Comparison of ENCODE assay signal across 8 cellular contexts in genomic region chr3:196288141-196288460, GRCh38. TPM values are rescaled to one million over a fixed set of nuclear protein-coding genes. Genes with fewer than 3 reads are reported as not detected.
A peak's percentile ranks its signal among the peaks of the same experiment; 100 is the strongest.
DNase-seq lines count a peak whose midpoint lies in the region; ATAC-seq and TF ChIP-seq lines count a peak whose summit lies in the region.

No MANE protein-coding gene starts in this region.

- peak overlapping the region; percentile 98 for H3K4me3 Mint-ChIP-seq in chondrocyte (ENCODE audit: unreplicated experiment)

- H3K4me3 ChIP-seq in SK-N-SH (ENCODE audit: low read depth in 2 of 2, low read length in 1 of 2): peak overlapping the region; percentile 74 to 87
- H3K4me3 ChIP-seq in mucosa of descending colon: peak overlapping the region; percentile 76

- H3K4me2 ChIP-seq in SK-N-SH: peak overlapping the region; percentile 88

- ATAC-seq in SK-N-SH treated with all-trans-retinoic acid at 6 μM for 48 hours (no peak), mucosa of descending colon (no peak), GM18909 (IDR thresholded peaks at IDR 0.05; ENCODE audit: poor library complexity, unreplicated experiment) (no peak), GM21367 (IDR thresholded peaks at IDR 0.05; ENCODE audit: unreplicated experiment) (no peak)

- H3K4me1 ChIP-seq in SK-N-SH (ENCODE audit: control insufficient read depth in 1 of 2, insufficient read depth in 2 of 2, low read depth in 1 of 2, low read length in 1 of 2) (peaks cover 0 to 4% of the 10 kb centered on the region in 2 experiments; a peak in 1 of 4 replicates), mucosa of descending colon (ENCODE audit: low read depth) (peaks cover 24% of the 10 kb centered on the region)

- no peaks in the 10 kb centered on the region; the same call in 1 of the 2 replicates for H4K20me1 ChIP-seq in SK-N-SH (ENCODE audit: insufficient read depth)

- TF ChIP-seq RAD21 in SK-N-SH (IDR thresholded peaks at IDR 0.05; ENCODE audit: low read length): no peak

- peak overlapping the region; percentile 85 for H3K27ac Mint-ChIP-seq in chondrocyte (ENCODE audit: unreplicated experiment)

- H3K4me1 Mint-ChIP-seq in chondrocyte (ENCODE audit: low read depth): peaks cover 45% of the 10 kb centered on the region

- peak overlapping the region; percentile 84 for H2AFZ ChIP-seq in SK-N-SH (ENCODE audit: low read depth)

- no peaks in the 10 kb centered on the region for H3K27me3 ChIP-seq in SK-N-SH (ENCODE audit: insufficient read depth)

- POLR2A ChIA-PET in SK-N-SH (lab: Yijun Ruan, JAX): no interaction called here

- 1% methylated on average over 17 of the region's 17 CpGs for WGBS in SK-N-SH (ENCODE audit: low lambda C conversion rate)

- peaks cover 55% of the 10 kb centered on the region for H3K79me2 ChIP-seq in SK-N-SH (ENCODE audit: insufficient read depth)

- peaks cover 19% of the 10 kb centered on the region for H3F3A ChIP-seq in SK-N-SH (replicated peaks; ENCODE audit: insufficient read depth)

- intact Hi-C loops in mucosa of descending colon (cut with DNase I, micrococcal nuclease): no loop called here

- TF ChIP-seq CTCF in SK-N-SH (IDR thresholded peaks at IDR 0.05) (no peak), chondrocyte (IDR thresholded peaks at IDR 0.05) (no peak), mucosa of descending colon (IDR thresholded peaks at IDR 0.05) (no peak)

- no peaks in the 10 kb centered on the region for H3K36me3 Mint-ChIP-seq in chondrocyte (ENCODE audit: low read depth)

- no peaks in the 10 kb centered on the region for H3K9me2 ChIP-seq in SK-N-SH

- H3K36me3 ChIP-seq in SK-N-SH (replicated peaks in 1 of 2; ENCODE audit: control insufficient read depth in 1 of 2, insufficient read depth in 2 of 2, low read length in 1 of 2) (peaks cover 2 to 3% of the 10 kb centered on the region in 2 experiments), mucosa of descending colon (ENCODE audit: low read depth) (no peaks in the 10 kb centered on the region)

- H3K9me3 Mint-ChIP-seq in chondrocyte (ENCODE audit: low read depth): no peaks in the 10 kb centered on the region

- peak overlapping the region; percentile 82 to 90 for H3K27ac ChIP-seq in SK-N-SH (ENCODE audit: low read depth in 2 of 2, low read length in 1 of 2)

- H3K9me3 ChIP-seq in SK-N-SH: no peaks in the 10 kb centered on the region
- no peaks in the 10 kb centered on the region for H3K9me3 ChIP-seq in mucosa of descending colon

- H3K27me3 Mint-ChIP-seq in chondrocyte (ENCODE audit: low read depth): no peaks in the 10 kb centered on the region

- CTCF ChIA-PET in SK-N-SH (lab: Yijun Ruan, JAX): interaction anchor here (1.0 kb wide), 1 partner anchor 205 kb away, joined by 3 read pairs; no protein-coding TSS in a partner anchor

- H3K9ac ChIP-seq in SK-N-SH: peak overlapping the region; percentile 91

- DNase-seq in SK-N-SH: no peak
- DNase-seq in NCI-H2107 treated with DMSO at 0.1 percent for 48 hours (lab: John Stamatoyannopoulos, UW; ENCODE audit: unreplicated experiment): peak; percentile 44
- DNase-seq in chondrocyte (ENCODE audit: low spot score): no peak
- no peak for DNase-seq in mucosa of descending colon
- no peak for DNase-seq in mesenteric fat pad (ENCODE audit: low spot score)

- no peak for TF ChIP-seq EP300 in SK-N-SH (IDR thresholded peaks at IDR 0.05; ENCODE audit: borderline replicate concordance in 1 of 2, low read depth in 1 of 2, low read length in 1 of 2)

TF ChIP-seq in SK-N-SH, 30 proteins besides CTCF, POLR2A, EP300 and RAD21 (continues in another document):
- no peak for TF ChIP-seq JUND (IDR thresholded peaks at IDR 0.05)
- no peak for TF ChIP-seq USF1 (IDR thresholded peaks at IDR 0.05; ENCODE audit: borderline replicate concordance, low read depth)
- no peak for TF ChIP-seq POLR2AphosphoS5 (IDR thresholded peaks at IDR 0.05; ENCODE audit: low read depth, low read length)
- TF ChIP-seq MAX (IDR thresholded peaks at IDR 0.05; ENCODE audit: low read depth): no peak
- no peak for TF ChIP-seq SMC3 (IDR thresholded peaks at IDR 0.05; ENCODE audit: low read depth, low read length)
- TF ChIP-seq YY1 (IDR thresholded peaks at IDR 0.05; ENCODE audit: low read depth): no peak
- no peak for TF ChIP-seq USF2 (IDR thresholded peaks at IDR 0.05; ENCODE audit: borderline replicate concordance, low read depth, low read length)

TF ChIP-seq in SK-N-SH treated with all-trans-retinoic acid at 6 μM for 48 hours, 23 proteins besides CTCF, POLR2A, EP300 and RAD21:
- TF ChIP-seq TOX (CRISPR knock-in tag; IDR thresholded peaks at IDR 0.05; ENCODE audit: borderline replicate concordance): no peak
TF ChIP-seq in SK-N-SH treated with all-trans-retinoic acid at 6 μM for 48 hours: peak in this region for 0.

RNA-seq across cellular contexts. Expression of gene PCYT1A, which starts 0.6 kb away (rescaled TPM):
- 45.9 and 52.4 TPM in 2 replicates for polyA plus RNA-seq in SK-N-SH (2012; rRNA removed)
- polyA plus RNA-seq in SK-N-SH (2012; cell fraction: cytosol; rRNA removed): 31.5 and 40.6 TPM in 2 replicates
- polyA plus RNA-seq in SK-N-SH (2012; cell fraction: nucleus; rRNA removed): 59.3 and 89.8 TPM in 2 replicates
- total RNA-seq in chondrocyte (74.4 to 84.1 TPM (median 75.7 TPM) in 3 replicates), mucosa of descending colon (10 to 100 TPM; 60.2 to 65.2 (median 60.4) TPM), mesenteric fat pad (97.9 TPM)

RNA-seq across cellular contexts. Expression of gene DYNLT2B, which starts 29.9 kb away (rescaled TPM):
- polyA plus RNA-seq in SK-N-SH (2012; rRNA removed): 30.6 and 31.7 TPM in 2 replicates
- 35.1 and 38.1 TPM in 2 replicates for polyA plus RNA-seq in SK-N-SH (2012; cell fraction: cytosol; rRNA removed)
- polyA plus RNA-seq in SK-N-SH (2012; cell fraction: nucleus; rRNA removed): 16.4 and 20.6 TPM in 2 replicates
- total RNA-seq in chondrocyte: 10.6 to 19.5 TPM (median 12.1 TPM) in 3 replicates
- 1 to 10 TPM in 2 of 3 donors, under 1 TPM in 1; 0.64 to 5.2 (median 2.3) TPM for total RNA-seq in mucosa of descending colon
- total RNA-seq in mesenteric fat pad: 4.0 TPM

RNA-seq across cellular contexts. Expression of gene TM4SF19, which starts 50.1 kb away (rescaled TPM):
- not detected in 2 replicates for polyA plus RNA-seq in SK-N-SH (2012; rRNA removed)
- 0.03 and 0.04 TPM in 2 replicates for polyA plus RNA-seq in SK-N-SH (2012; cell fraction: cytosol; rRNA removed)
- polyA plus RNA-seq in SK-N-SH (2012; cell fraction: nucleus; rRNA removed): 0.05 TPM in 1 of 2 replicates, not detected in the other
- 0.47 to 0.62 TPM in 2 of 3 replicates, not detected in the other for total RNA-seq in chondrocyte
- not detected for total RNA-seq in mucosa of descending colon
- total RNA-seq in mesenteric fat pad: 2.1 TPM
